3 cellular contexts compared by ENCODE assay signal in the genomic region with DNA sequence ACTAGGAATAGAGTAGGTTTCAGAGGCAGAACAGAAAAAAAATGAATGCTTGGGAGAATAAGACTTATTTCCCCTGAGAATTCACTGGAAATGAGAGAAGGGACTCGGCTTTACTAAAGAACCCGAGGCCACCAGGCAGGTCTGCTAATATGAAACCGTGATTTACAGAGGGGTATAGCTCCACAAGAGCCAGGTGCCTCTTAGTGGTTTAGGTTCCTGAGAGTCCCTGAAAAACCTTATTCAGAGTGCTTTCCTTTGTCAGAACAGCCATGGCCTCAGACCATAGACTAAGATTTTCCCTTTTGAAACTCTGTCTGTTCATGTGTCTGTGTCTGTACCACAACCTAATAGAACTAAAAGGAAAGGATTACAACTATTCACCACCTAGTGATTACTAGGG.
"Had no signal": no experiment of that assay in that cellular context is flagged by ENCODE, and none has a peak within 500 bp of the region (broad histone marks: within the 10 kb centered on the region; RNA-seq: fewer than 3 reads in every experiment).

No MANE protein-coding gene starts in this region.

- H3K4me3 ChIP-seq: GM12878 had no signal

- DNase-seq: GDM1, GF-D8 had no signal

- ATAC-seq: GM12878 had no signal
